Comparison of ENCODE assay signal across 1 cellular context in the genomic region with DNA sequence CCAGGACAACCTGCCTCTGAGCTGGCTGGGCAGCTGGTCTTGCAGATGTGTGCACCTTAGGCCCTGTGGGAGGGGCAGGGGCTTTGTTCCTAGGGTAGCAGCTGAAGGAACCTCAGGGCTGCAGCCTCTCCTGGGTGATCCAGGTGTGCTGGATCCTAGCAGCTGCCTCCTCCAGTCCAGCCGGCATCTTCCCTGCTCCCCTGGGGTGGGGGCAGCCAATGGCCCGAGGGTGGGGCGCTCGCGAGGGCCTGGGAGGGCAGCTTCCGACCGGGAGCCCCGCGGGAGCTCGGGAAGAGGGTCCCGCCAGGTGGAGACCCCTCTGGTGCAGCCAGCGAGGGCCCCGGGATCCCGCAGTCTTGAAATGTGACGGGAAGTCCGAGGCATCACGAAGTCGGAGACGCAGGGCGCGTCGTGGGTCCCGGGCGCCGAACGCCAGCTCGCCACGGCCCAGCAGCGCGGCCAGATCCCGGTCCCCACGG.
TF ChIP-seq lines count a peak whose summit lies in the region.

No MANE protein-coding gene starts in this region.

TF ChIP-seq in liver, 16 proteins besides CTCF, POLR2A, EP300 and RAD21 (continued from another document):
- TF ChIP-seq, protein P1, sequence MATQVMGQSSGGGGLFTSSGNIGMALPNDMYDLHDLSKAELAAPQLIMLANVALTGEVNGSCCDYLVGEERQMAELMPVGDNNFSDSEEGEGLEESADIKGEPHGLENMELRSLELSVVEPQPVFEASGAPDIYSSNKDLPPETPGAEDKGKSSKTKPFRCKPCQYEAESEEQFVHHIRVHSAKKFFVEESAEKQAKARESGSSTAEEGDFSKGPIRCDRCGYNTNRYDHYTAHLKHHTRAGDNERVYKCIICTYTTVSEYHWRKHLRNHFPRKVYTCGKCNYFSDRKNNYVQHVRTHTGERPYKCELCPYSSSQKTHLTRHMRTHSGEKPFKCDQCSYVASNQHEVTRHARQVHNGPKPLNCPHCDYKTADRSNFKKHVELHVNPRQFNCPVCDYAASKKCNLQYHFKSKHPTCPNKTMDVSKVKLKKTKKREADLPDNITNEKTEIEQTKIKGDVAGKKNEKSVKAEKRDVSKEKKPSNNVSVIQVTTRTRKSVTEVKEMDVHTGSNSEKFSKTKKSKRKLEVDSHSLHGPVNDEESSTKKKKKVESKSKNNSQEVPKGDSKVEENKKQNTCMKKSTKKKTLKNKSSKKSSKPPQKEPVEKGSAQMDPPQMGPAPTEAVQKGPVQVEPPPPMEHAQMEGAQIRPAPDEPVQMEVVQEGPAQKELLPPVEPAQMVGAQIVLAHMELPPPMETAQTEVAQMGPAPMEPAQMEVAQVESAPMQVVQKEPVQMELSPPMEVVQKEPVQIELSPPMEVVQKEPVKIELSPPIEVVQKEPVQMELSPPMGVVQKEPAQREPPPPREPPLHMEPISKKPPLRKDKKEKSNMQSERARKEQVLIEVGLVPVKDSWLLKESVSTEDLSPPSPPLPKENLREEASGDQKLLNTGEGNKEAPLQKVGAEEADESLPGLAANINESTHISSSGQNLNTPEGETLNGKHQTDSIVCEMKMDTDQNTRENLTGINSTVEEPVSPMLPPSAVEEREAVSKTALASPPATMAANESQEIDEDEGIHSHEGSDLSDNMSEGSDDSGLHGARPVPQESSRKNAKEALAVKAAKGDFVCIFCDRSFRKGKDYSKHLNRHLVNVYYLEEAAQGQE (IDR thresholded peaks at IDR 0.05) = no peak
